ENCODE assay signal across 10 cellular contexts in the genomic region with DNA sequence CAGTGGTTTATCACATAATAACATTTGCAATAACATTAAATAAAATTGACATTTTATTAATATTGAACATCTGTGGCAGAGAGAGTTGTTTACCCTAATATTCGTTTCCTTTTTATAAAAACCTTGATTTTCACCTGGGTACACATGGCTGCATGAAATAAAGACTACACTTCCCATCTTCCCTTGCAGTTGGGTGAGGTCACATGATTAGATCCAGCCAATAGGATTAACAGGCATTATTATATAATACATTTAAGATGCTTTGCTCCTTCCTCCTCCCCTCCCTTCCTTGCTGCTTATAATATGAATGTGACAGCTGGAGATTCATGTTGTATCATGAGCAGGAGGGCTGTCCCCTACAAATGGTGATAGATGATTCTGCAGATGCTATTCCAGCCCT.
DNase-seq lines count a peak whose midpoint lies in the region; ATAC-seq, FAIRE-seq and TF ChIP-seq lines count a peak whose summit lies in the region.
"Had no signal": no experiment of that assay in that cellular context is flagged by ENCODE, and none has a peak within 500 bp of the region (broad histone marks: within the 10 kb centered on the region; RNA-seq: fewer than 3 reads in every experiment).

No MANE protein-coding gene starts in this region.

- FAIRE-seq in small intestine (lab: Jason Lieb, UNC), result no peak

- H3K27me3 ChIP-seq in small intestine (ENCODE audit: control insufficient read depth in 2 of 2, insufficient read depth in 2 of 2, low read length in 2 of 2), result no peaks in the 10 kb centered on the region
- no peaks in the 10 kb centered on the region for H3K27me3 ChIP-seq in tibial nerve
- H3K27me3 ChIP-seq in hepatocyte, result no peaks in the 10 kb centered on the region

- H3K9me3 Mint-ChIP-seq in activated CD8-positive, alpha-beta T cell treated with anti-CD3 and anti-CD28 coated beads for 36 hours, result no peaks in the 10 kb centered on the region
- H3K9me3 Mint-ChIP-seq in activated CD8-positive, alpha-beta T cell treated with anti-CD3 and anti-CD28 coated beads, Interleukin-2, amount 10 ng/mL, durations not matched to agents 7 days and 5 days (ENCODE audit: insufficient read depth), result no peaks in the 10 kb centered on the region
- H3K9me3 Mint-ChIP-seq in WTC11, result no peaks in the 10 kb centered on the region

- H3K36me3 ChIP-seq in small intestine (ENCODE audit: control insufficient read depth in 2 of 2, insufficient read depth in 2 of 2, low read length in 2 of 2) (no peaks in the 10 kb centered on the region), tibial nerve (no peaks in the 10 kb centered on the region), hepatocyte (replicated peaks; ENCODE audit: insufficient read depth, low read depth) (no peaks in the 10 kb centered on the region)

- intact Hi-C loops in activated CD8-positive, alpha-beta T cell treated with anti-CD3 and anti-CD28 coated beads for 36 hours (cut with micrococcal nuclease), result no loop called here

- H3K4me3 ChIP-seq in small intestine (ENCODE audit: low read depth in 1 of 2, low read length in 2 of 2) (no peak overlapping the region), tibial nerve (no peak overlapping the region), hepatocyte (no peak overlapping the region)

- DNase-seq in activated CD8-positive, alpha-beta T cell treated with anti-CD3 and anti-CD28 coated beads for 36 hours, result no peak
- no peak for DNase-seq in activated CD8-positive, alpha-beta T cell treated with anti-CD3 and anti-CD28 coated beads, Interleukin-2, amount 10 ng/mL, durations not matched to agents 7 days and 5 days
- DNase-seq in WTC11 (ENCODE audit: low spot score), result no peak
- peak; percentile 44 for DNase-seq in small intestine
- no peak for DNase-seq in tibial nerve (ENCODE audit: low spot score in 2 of 2)
- no peak for DNase-seq in stimulated activated naive CD4-positive, alpha-beta T cell treated with Interleukin-2 at 50 U/mL for 16 hours (lab: John Stamatoyannopoulos, UW)
- no peak for DNase-seq in hepatocyte (ENCODE audit: low spot score)

- no peak overlapping the region for H3K4me2 ChIP-seq in hepatocyte

- no peak for TF ChIP-seq POLR2A in tibial nerve (IDR thresholded peaks at IDR 0.05)

- CTCF ChIA-PET in activated CD8-positive, alpha-beta T cell treated with anti-CD3 and anti-CD28 coated beads for 36 hours (lab: Charles Lee), result interaction anchor here (0.7 to 2.5 kb wide), 5 partner anchors 16 to 516 kb away, joined by 3 to 16 read pairs (median 4); no protein-coding TSS in a partner anchor
- CTCF ChIA-PET in activated CD8-positive, alpha-beta T cell treated with anti-CD3 and anti-CD28 coated beads, Interleukin-2, amount 10 ng/mL, durations not matched to agents 7 days and 5 days (lab: Charles Lee), result interaction anchor here (2.0 kb wide), 1 partner anchor 15 kb away, joined by 7 read pairs; no protein-coding TSS in a partner anchor
- CTCF ChIA-PET in WTC11 (lab: Charles Lee), result no interaction called here

- POLR2A ChIA-PET in activated CD8-positive, alpha-beta T cell treated with anti-CD3 and anti-CD28 coated beads for 36 hours (lab: Charles Lee), result interaction anchor here (1.9 kb wide), 1 partner anchor 16 kb away, joined by 4 read pairs; no protein-coding TSS in a partner anchor
- POLR2A ChIA-PET in activated CD8-positive, alpha-beta T cell treated with anti-CD3 and anti-CD28 coated beads, Interleukin-2, amount 10 ng/mL, durations not matched to agents 7 days and 5 days (lab: Charles Lee), result no interaction called here
- POLR2A ChIA-PET in WTC11 (lab: Charles Lee), result no interaction called here

- TF ChIP-seq CTCF in activated CD8-positive, alpha-beta T cell treated with anti-CD3 and anti-CD28 coated beads for 36 hours (IDR thresholded peaks at IDR 0.05), result no peak
- no peak for TF ChIP-seq CTCF in WTC11 (IDR thresholded peaks at IDR 0.05)
- TF ChIP-seq CTCF in tibial nerve (IDR thresholded peaks at IDR 0.05), result no peak
- no peak for TF ChIP-seq CTCF in hepatocyte (IDR thresholded peaks at IDR 0.05; ENCODE audit: poor library complexity)

- H3K9me3 ChIP-seq in small intestine (ENCODE audit: control insufficient read depth, low read depth) (no peaks in the 10 kb centered on the region), tibial nerve (no peaks in the 10 kb centered on the region), hepatocyte (ENCODE audit: low read depth) (no peaks in the 10 kb centered on the region)
- H3K9me3 ChIP-seq: Caco-2 had no signal

- ATAC-seq in activated CD8-positive, alpha-beta T cell treated with anti-CD3 and anti-CD28 coated beads for 36 hours, result peak; percentile 34
- ATAC-seq in activated CD8-positive, alpha-beta T cell treated with anti-CD3 and anti-CD28 coated beads, Interleukin-2, amount 10 ng/mL, durations not matched to agents 7 days and 5 days, result no peak
- peak; percentile 61 for ATAC-seq in HG03342 (IDR thresholded peaks at IDR 0.05; ENCODE audit: unreplicated experiment)
- ATAC-seq in WTC11, result peak; percentile 76
- ATAC-seq: Panc1 had no signal

- H3K27ac ChIP-seq in small intestine (ENCODE audit: low read depth in 1 of 2, low read length in 1 of 2) (no peak overlapping the region), tibial nerve (no peak overlapping the region), hepatocyte (no peak overlapping the region)

- H2AFZ ChIP-seq in hepatocyte, result no peak overlapping the region

- no peak overlapping the region for H3K4me3 Mint-ChIP-seq in activated CD8-positive, alpha-beta T cell treated with anti-CD3 and anti-CD28 coated beads for 36 hours
- no peak overlapping the region for H3K4me3 Mint-ChIP-seq in activated CD8-positive, alpha-beta T cell treated with anti-CD3 and anti-CD28 coated beads, Interleukin-2, amount 10 ng/mL, durations not matched to agents 7 days and 5 days
- H3K4me3 Mint-ChIP-seq in WTC11, result no peak overlapping the region

- H3K36me3 Mint-ChIP-seq in activated CD8-positive, alpha-beta T cell treated with anti-CD3 and anti-CD28 coated beads for 36 hours (ENCODE audit: low read depth), result no peaks in the 10 kb centered on the region
- no peaks in the 10 kb centered on the region for H3K36me3 Mint-ChIP-seq in activated CD8-positive, alpha-beta T cell treated with anti-CD3 and anti-CD28 coated beads, Interleukin-2, amount 10 ng/mL, durations not matched to agents 7 days and 5 days (ENCODE audit: low read depth)
- H3K36me3 Mint-ChIP-seq in WTC11, result no peaks in the 10 kb centered on the region

- H4K20me1 ChIP-seq in hepatocyte (ENCODE audit: insufficient read depth, poor library complexity, severe bottlenecking), result no peaks in the 10 kb centered on the region

- no peaks in the 10 kb centered on the region for H3K79me2 ChIP-seq in hepatocyte

- H3K27me3 Mint-ChIP-seq in activated CD8-positive, alpha-beta T cell treated with anti-CD3 and anti-CD28 coated beads for 36 hours, result no peaks in the 10 kb centered on the region
- H3K27me3 Mint-ChIP-seq in activated CD8-positive, alpha-beta T cell treated with anti-CD3 and anti-CD28 coated beads, Interleukin-2, amount 10 ng/mL, durations not matched to agents 7 days and 5 days (ENCODE audit: low read depth), result no peaks in the 10 kb centered on the region
- H3K27me3 Mint-ChIP-seq in WTC11 (ENCODE audit: low read depth), result no peaks in the 10 kb centered on the region

- H3K4me1 ChIP-seq in small intestine (ENCODE audit: control insufficient read depth in 2 of 2, insufficient read depth in 1 of 2, low read depth in 1 of 2, low read length in 1 of 2) (no peaks in the 10 kb centered on the region), tibial nerve (no peaks in the 10 kb centered on the region), hepatocyte (ENCODE audit: insufficient read depth) (peaks cover 15% of the 10 kb centered on the region)

- H3K27ac Mint-ChIP-seq in activated CD8-positive, alpha-beta T cell treated with anti-CD3 and anti-CD28 coated beads for 36 hours, result no peak overlapping the region
- no peak overlapping the region for H3K27ac Mint-ChIP-seq in activated CD8-positive, alpha-beta T cell treated with anti-CD3 and anti-CD28 coated beads, Interleukin-2, amount 10 ng/mL, durations not matched to agents 7 days and 5 days
- H3K27ac Mint-ChIP-seq in WTC11, result no peak overlapping the region

- no peaks in the 10 kb centered on the region for H3K9me2 ChIP-seq in hepatocyte (replicated peaks; ENCODE audit: insufficient read depth)

- H3K4me1 Mint-ChIP-seq in activated CD8-positive, alpha-beta T cell treated with anti-CD3 and anti-CD28 coated beads for 36 hours (ENCODE audit: low read depth), result no peaks in the 10 kb centered on the region
- no peaks in the 10 kb centered on the region for H3K4me1 Mint-ChIP-seq in activated CD8-positive, alpha-beta T cell treated with anti-CD3 and anti-CD28 coated beads, Interleukin-2, amount 10 ng/mL, durations not matched to agents 7 days and 5 days (ENCODE audit: low read depth)
- no peaks in the 10 kb centered on the region for H3K4me1 Mint-ChIP-seq in WTC11

- no peak for TF ChIP-seq EP300 in tibial nerve (IDR thresholded peaks at IDR 0.05)

- 43 to 49% (median 47%) methylated on average over 1 of the region's 1 CpG for WGBS in small intestine, 3 donors
- 55 to 56% methylated on average over 1 of the region's 1 CpG for WGBS in tibial nerve, 2 donors
- 33% methylated on average over 1 of the region's 1 CpG for WGBS in hepatocyte (ENCODE audit: low lambda C conversion rate, missing lambda C conversion rate)

TF ChIP-seq in WTC11, 78 proteins besides CTCF, POLR2A, EP300 and RAD21 (continues in another document):
- TF ChIP-seq NFYB (CRISPR knock-in tag; conservative IDR thresholded peaks at IDR 0.05; ENCODE audit: low read depth) (peak; percentile 80), JAZF1 (CRISPR knock-in tag; IDR thresholded peaks at IDR 0.05) (no peak), ZNF219 (CRISPR knock-in tag; IDR thresholded peaks at IDR 0.05; ENCODE audit: borderline replicate concordance) (no peak), EMX1 (CRISPR knock-in tag; IDR thresholded peaks at IDR 0.05) (no peak), ZNF317 (CRISPR knock-in tag; IDR thresholded peaks at IDR 0.05; ENCODE audit: borderline replicate concordance, low read depth) (no peak), ZNF138 (CRISPR knock-in tag; conservative IDR thresholded peaks at IDR 0.05) (no peak), NR2C2 (CRISPR knock-in tag; IDR thresholded peaks at IDR 0.05) (no peak), MYBL2 (CRISPR knock-in tag; IDR thresholded peaks at IDR 0.05) (no peak), ZNF416 (CRISPR knock-in tag; IDR thresholded peaks at IDR 0.05) (no peak)
- TF ChIP-seq, protein P1, sequence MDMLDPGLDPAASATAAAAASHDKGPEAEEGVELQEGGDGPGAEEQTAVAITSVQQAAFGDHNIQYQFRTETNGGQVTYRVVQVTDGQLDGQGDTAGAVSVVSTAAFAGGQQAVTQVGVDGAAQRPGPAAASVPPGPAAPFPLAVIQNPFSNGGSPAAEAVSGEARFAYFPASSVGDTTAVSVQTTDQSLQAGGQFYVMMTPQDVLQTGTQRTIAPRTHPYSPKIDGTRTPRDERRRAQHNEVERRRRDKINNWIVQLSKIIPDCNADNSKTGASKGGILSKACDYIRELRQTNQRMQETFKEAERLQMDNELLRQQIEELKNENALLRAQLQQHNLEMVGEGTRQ (CRISPR knock-in tag; IDR thresholded peaks at IDR 0.05), result peak; percentile 88
